11 cellular contexts compared by ENCODE assay signal in genomic region chrX:137432609-137433008, GRCh38.
A peak's percentile ranks its signal among the peaks of the same experiment; 100 is the strongest.
DNase-seq lines count a peak whose midpoint lies in the region; ATAC-seq and TF ChIP-seq lines count a peak whose summit lies in the region.
"Had no signal": no experiment of that assay in that cellular context is flagged by ENCODE, and none has a peak within 500 bp of the region (broad histone marks: within the 10 kb centered on the region; RNA-seq: fewer than 3 reads in every experiment).

No MANE protein-coding gene starts in this region.

- H3K9ac ChIP-seq in endodermal cell (ENCODE audit: extremely low read depth, low read length, poor library complexity, severe bottlenecking), result no peak overlapping the region

- H3K27ac Mint-ChIP-seq in endodermal cell (no peak overlapping the region), natural killer cell (no peak overlapping the region)
- H3K27ac Mint-ChIP-seq: activated naive CD8-positive, alpha-beta T cell had no signal

- ATAC-seq in GM19351 (IDR thresholded peaks at IDR 0.05; ENCODE audit: unreplicated experiment) (peak; percentile 86), GM21737 (IDR thresholded peaks at IDR 0.05; ENCODE audit: unreplicated experiment) (no peak), natural killer cell (no peak)

- H3K4me3 Mint-ChIP-seq in endodermal cell, result no peak overlapping the region
- H3K4me3 Mint-ChIP-seq in natural killer cell, result no peak overlapping the region
- H3K4me3 Mint-ChIP-seq: activated naive CD8-positive, alpha-beta T cell had no signal

- no peaks in the 10 kb centered on the region for H3K36me3 ChIP-seq in endodermal cell (ENCODE audit: control insufficient read depth, insufficient read depth, low read length)
- H3K36me3 ChIP-seq: left ventricle myocardium inferior had no signal

- peak; percentile 65 for TF ChIP-seq CTCF in C4-2B (conservative IDR thresholded peaks at IDR 0.05)
- TF ChIP-seq CTCF in endodermal cell (conservative IDR thresholded peaks at IDR 0.05), result peak; percentile 80
- no peak for TF ChIP-seq CTCF in natural killer cell (IDR thresholded peaks at IDR 0.05)

- WGBS in endodermal cell (ENCODE audit: insufficient coverage in 1 of 2, insufficient read length in 1 of 2), 2 experiments, result 0% methylated on average over 1 of the region's 1 CpG; no CpG with 5 or more reads in 1 of the 2 experiments

- peaks cover 8% of the 10 kb centered on the region for H3K4me1 Mint-ChIP-seq in endodermal cell
- H3K4me1 Mint-ChIP-seq in natural killer cell, result peaks cover 7 to 9% of the 10 kb centered on the region in 2 donors

- no peaks in the 10 kb centered on the region for H3K27me3 ChIP-seq in endodermal cell (ENCODE audit: control insufficient read depth, insufficient read depth, low read length, poor library complexity, severe bottlenecking)

- intact Hi-C loops in natural killer cell (cut with micrococcal nuclease), result no loop called here

- peaks cover 6% of the 10 kb centered on the region for H3K9me3 ChIP-seq in endodermal cell (ENCODE audit: control insufficient read depth, low read length)
- H3K9me3 ChIP-seq: left ventricle myocardium inferior had no signal

- H3K27ac ChIP-seq in C4-2B (no peak overlapping the region), endodermal cell (ENCODE audit: low read depth, low read length) (no peak overlapping the region)
- H3K27ac ChIP-seq: left ventricle myocardium inferior had no signal

- H3K9me3 Mint-ChIP-seq in endodermal cell (peaks cover 68% of the 10 kb centered on the region), natural killer cell (peaks cover 0 to 2% of the 10 kb centered on the region in 2 donors)

- H3K4me1 ChIP-seq in endodermal cell (ENCODE audit: control insufficient read depth, insufficient read depth, low read length), result no peaks in the 10 kb centered on the region

- DNase-seq in NCI-H2029 (lab: John Stamatoyannopoulos, UW) (peak; percentile 21), endodermal cell (peak; percentile 86), natural killer cell (no peak), dermis blood vessel endothelial cell (no peak), KG1 (lab: John Stamatoyannopoulos, UW) (no peak)
- DNase-seq: left ventricle myocardium inferior, NCI-H1694 treated with DMSO at 0.1 percent for 48 hours had no signal

- peak overlapping the region; percentile 76 for H3K4me3 ChIP-seq in endodermal cell (ENCODE audit: low read length)
- H3K4me3 ChIP-seq: left ventricle myocardium inferior had no signal

- H3K27me3 Mint-ChIP-seq in endodermal cell (ENCODE audit: insufficient read depth), result no peaks in the 10 kb centered on the region
- peaks cover 16 to 45% of the 10 kb centered on the region in 2 donors for H3K27me3 Mint-ChIP-seq in natural killer cell (ENCODE audit: low read depth in 2 of 2)

- H3K36me3 Mint-ChIP-seq in endodermal cell (ENCODE audit: low read depth) (no peaks in the 10 kb centered on the region), natural killer cell (no peaks in the 10 kb centered on the region)
- H3K36me3 Mint-ChIP-seq: activated naive CD8-positive, alpha-beta T cell had no signal

Comparison
In these comparisons a context has a peak if more than half of its experiments do, and no peak if none do; other contexts are left out.
1. DNase-seq: peak in NCI-H2029 (single experiment) and endodermal cell (single experiment); none in natural killer cell (single experiment), dermis blood vessel endothelial cell (single experiment) and KG1 (single experiment).